In the genomic region with DNA sequence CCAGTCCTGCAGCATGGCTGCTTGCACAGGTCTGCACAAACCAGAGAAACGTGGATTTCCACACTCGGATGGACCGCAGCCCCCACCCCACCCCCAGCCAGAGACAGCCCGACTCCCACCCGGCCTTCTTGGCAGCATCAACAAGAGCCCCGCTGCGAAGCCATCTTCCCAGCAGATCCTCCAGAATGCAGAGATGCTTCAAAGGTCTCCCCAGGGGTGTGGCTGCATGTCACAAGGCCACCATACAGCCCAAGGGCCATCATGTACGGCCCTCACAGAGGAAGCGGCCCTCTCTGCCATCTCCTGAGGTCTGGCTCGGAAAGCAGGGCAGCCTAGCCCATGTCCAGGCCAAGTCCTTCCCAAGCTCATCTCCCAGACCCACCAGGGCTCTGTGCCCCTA, we compare ENCODE assay signal across 25 cellular contexts.
"Had no signal": no experiment of that assay in that cellular context is flagged by ENCODE, and none has a peak within 500 bp of the region (broad histone marks: within the 10 kb centered on the region; RNA-seq: fewer than 3 reads in every experiment).

No MANE protein-coding gene starts in this region.

- ATAC-seq: activated naive CD8-positive, alpha-beta T cell treated with anti-CD3 and anti-CD28 coated beads, Interleukin-2, amount 50 U/mL, for 24 hours; gastroesophageal sphincter; left cardiac atrium; natural killer cell; pancreas; psoas muscle; right cardiac atrium; stimulated activated naive CD8-positive, alpha-beta T cell treated with anti-CD3 and anti-CD28 coated beads, Interleukin-15, Interleukin-2, amounts not matched to agents 100 U/mL and 50 U/mL, for 24 hours; T-helper 17 cell had no signal

- DNase-seq: activated CD4-positive, alpha-beta memory T cell treated with anti-CD3 and anti-CD28 coated beads for 36 hours; activated CD4-positive, alpha-beta T cell treated with anti-CD3 and anti-CD28 coated beads for 48 hours; activated CD4-positive, CD25-positive, alpha-beta regulatory T cell; activated naive CD4-positive, alpha-beta T cell treated with Interleukin-2 at 50 U/mL for 16 hours; activated naive CD8-positive, alpha-beta T cell treated with anti-CD3 and anti-CD28 coated beads, Interleukin-2, amount 50 U/mL, for 24 hours; activated T-cell treated with anti-CD3 and anti-CD28 coated beads, Interleukin-2, amount 50 U/mL, for 48 hours; brain microvascular endothelial cell; central memory CD4-positive, alpha-beta T cell; hypothalamus; left cardiac atrium; natural killer cell; pancreas; psoas muscle; right cardiac atrium; stimulated activated CD4-positive, alpha-beta T cell treated with anti-CD3 and anti-CD28 coated beads, Interleukin-12 subunit alpha, Interleukin-12 subunit beta, amount 100 ng/mL, for 4 hours; stimulated activated CD4-positive, alpha-beta T cell treated with anti-CD3 and anti-CD28 coated beads, Interleukin-4, amount 100 ng/mL, for 4 hours; stimulated activated naive CD8-positive, alpha-beta T cell treated with anti-CD3 and anti-CD28 coated beads, Interleukin-15, Interleukin-2, amounts not matched to agents 100 U/mL and 50 U/mL, for 24 hours; SW 1271; T-helper 17 cell; tibial artery had no signal

- H3K9me3 Mint-ChIP-seq: natural killer cell had no signal

- H3K4me3 ChIP-seq: gastroesophageal sphincter, lung, pancreas, psoas muscle, tibial artery had no signal

- H3K27ac Mint-ChIP-seq: activated CD4-positive, alpha-beta memory T cell treated with anti-CD3 and anti-CD28 coated beads for 36 hours had no signal

- H3K36me3 ChIP-seq: brain microvascular endothelial cell, neutrophil, pancreas had no signal

- H3K9me3 ChIP-seq: neutrophil, pancreas had no signal

- FAIRE-seq: colon, pancreas had no signal

- H3K27ac ChIP-seq: brain microvascular endothelial cell, epithelial cell of prostate, neutrophil, pancreas, psoas muscle, tibial artery had no signal

- H3K27me3 Mint-ChIP-seq: activated CD4-positive, alpha-beta memory T cell treated with anti-CD3 and anti-CD28 coated beads for 36 hours; activated naive CD8-positive, alpha-beta T cell treated with anti-CD3 and anti-CD28 coated beads, Interleukin-2, amount 50 U/mL, for 24 hours; T-helper 17 cell had no signal

- H3K27me3 ChIP-seq: brain microvascular endothelial cell, gastroesophageal sphincter, neutrophil, pancreas, tibial artery had no signal

- H3K4me3 Mint-ChIP-seq: activated CD4-positive, alpha-beta memory T cell treated with anti-CD3 and anti-CD28 coated beads for 36 hours; activated naive CD8-positive, alpha-beta T cell treated with anti-CD3 and anti-CD28 coated beads, Interleukin-2, amount 50 U/mL, for 24 hours; natural killer cell; T-helper 17 cell had no signal
